Comparison of ENCODE assay signal across 29 cellular contexts in the genomic region with DNA sequence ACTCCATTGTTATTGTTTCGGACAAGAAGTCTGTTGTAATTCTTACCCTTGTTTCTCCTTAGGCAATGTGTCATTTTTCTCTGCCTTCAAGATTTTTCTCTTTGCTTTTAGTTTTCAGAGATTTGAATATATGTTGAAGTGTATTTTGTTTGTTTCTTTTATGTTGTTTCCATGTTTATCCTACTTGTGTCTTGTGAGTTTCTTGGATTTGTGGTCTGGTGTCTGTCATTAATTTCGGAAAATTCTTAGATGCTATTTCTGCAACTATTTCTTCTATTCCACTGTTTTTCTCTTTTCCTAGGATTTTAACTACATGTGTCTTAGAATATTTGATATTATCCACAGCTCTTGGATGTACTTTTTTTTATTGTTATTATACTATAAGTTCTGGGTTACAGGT.
"Had no signal": no experiment of that assay in that cellular context is flagged by ENCODE, and none has a peak within 500 bp of the region (broad histone marks: within the 10 kb centered on the region; RNA-seq: fewer than 3 reads in every experiment).

No MANE protein-coding gene starts in this region.

- H3K27ac ChIP-seq: adrenal gland, ascending aorta, body of pancreas, brain microvascular endothelial cell, breast epithelium, cardiac muscle cell had no signal

- H3K4me1 ChIP-seq: adrenal gland, ascending aorta, body of pancreas, breast epithelium had no signal

- H3K9me3 ChIP-seq: adrenal gland, body of pancreas had no signal

- DNase-seq: activated effector memory CD4-positive, alpha-beta T cell treated with anti-CD3 and anti-CD28 coated beads, Interleukin-2, amount 50 U/mL, for 16 hours; activated effector memory CD4-positive, alpha-beta T cell treated with Interleukin-2 at 50 U/mL for 16 hours; activated gamma-delta T cell; activated gamma-delta T cell treated with Interleukin-2 at 50 U/mL for 16 hours; activated naive CD4-positive, alpha-beta T cell; activated naive CD4-positive, alpha-beta T cell treated with anti-CD3 and anti-CD28 coated beads for 36 hours; activated naive CD4-positive, alpha-beta T cell treated with anti-CD3 and anti-CD28 coated beads, Interleukin-2, amount 10 ng/mL, durations not matched to agents 7 days and 5 days; activated naive CD4-positive, alpha-beta T cell treated with anti-CD3 and anti-CD28 coated beads, Interleukin-2, amount 50 U/mL, for 16 hours; activated naive CD4-positive, alpha-beta T cell treated with Interleukin-2 at 50 U/mL for 16 hours; activated naive CD8-positive, alpha-beta T cell treated with anti-CD3 and anti-CD28 coated beads for 36 hours; activated naive CD8-positive, alpha-beta T cell treated with anti-CD3 and anti-CD28 coated beads, Interleukin-2, amount 10 ng/mL, durations not matched to agents 7 days and 5 days; activated naive CD8-positive, alpha-beta T cell treated with anti-CD3 and anti-CD28 coated beads, Interleukin-2, amount 50 U/mL, for 24 hours; activated T-cell treated with anti-CD3 and anti-CD28 coated beads, Interleukin-2, amount 50 U/mL, for 24 hours; activated T-cell treated with anti-CD3 and anti-CD28 coated beads, Interleukin-2, amount 50 U/mL, for 4 hours; activated T-cell treated with anti-CD3 and anti-CD28 coated beads, Interleukin-2, amount 50 U/mL, for 48 hours; activated T-cell treated with anti-CD3 and anti-CD28 coated beads, Interleukin-2, amount 50 U/mL, for 72 hours; adrenal gland; amniotic stem cell; amygdala; anterior cingulate cortex; aorta; body of pancreas; brain microvascular endothelial cell; caudate nucleus; central memory CD4-positive, alpha-beta T cell; cerebellar nuclear complex had no signal

- H3K36me3 ChIP-seq: adrenal gland, ascending aorta, brain microvascular endothelial cell, breast epithelium, cardiac muscle cell had no signal

- H3K4me3 ChIP-seq: adrenal gland, ascending aorta, body of pancreas, breast epithelium, cardiac muscle cell had no signal
